In genomic region chr2:67613227-67613626, GRCh38 we compare ENCODE assay signal across 20 cellular contexts.
A peak's percentile ranks its signal among the peaks of the same experiment; 100 is the strongest.
DNase-seq lines count a peak whose midpoint lies in the region; ATAC-seq and TF ChIP-seq lines count a peak whose summit lies in the region.
"Had no signal": no experiment of that assay in that cellular context is flagged by ENCODE, and none has a peak within 500 bp of the region (broad histone marks: within the 10 kb centered on the region; RNA-seq: fewer than 3 reads in every experiment).

No MANE protein-coding gene starts in this region.

- H3K27me3 ChIP-seq in GM23338 (ENCODE audit: insufficient read depth) = no peaks in the 10 kb centered on the region
- H3K27me3 ChIP-seq in thyroid gland = no peaks in the 10 kb centered on the region

- peak; percentile 3 for DNase-seq in NCI-H1436 (lab: John Stamatoyannopoulos, UW)
- no peak for DNase-seq in NCI-H1436 treated with DMSO at 0.1 percent for 48 hours (lab: John Stamatoyannopoulos, UW)
- no peak for DNase-seq in GM23338 (ENCODE audit: low spot score)
- DNase-seq in NCI-H524 (lab: John Stamatoyannopoulos, UW) = peak; percentile 69 to 88
- no peak for DNase-seq in mesothelial cell of epicardium (ENCODE audit: low spot score in 2 of 2, unreplicated experiment in 2 of 2)
- DNase-seq in thyroid gland = no peak
- DNase-seq: 8988T; C1 segment of cervical spinal cord; CD8-positive, alpha-beta T cell; DMS153; Kasumi-1; NCI-H146; NCI-H2081; NCI-H526 treated with DMSO at 0.1 percent for 48 hours; SIG-M5; SK-N-SH; T-helper 2 cell had no signal

- H3K4me1 Mint-ChIP-seq in GM23338 (0 out of 3 replicates have a peak, but pooled peaks cover 3% of the 10 kb centered on the region), mesothelial cell of epicardium (peaks cover 9% of the 10 kb centered on the region)

- H3K27ac Mint-ChIP-seq in GM23338 (no peak overlapping the region), mesothelial cell of epicardium (peak overlapping the region; percentile 53)
- H3K27ac Mint-ChIP-seq: CD8-positive, alpha-beta T cell had no signal

- H2AFZ ChIP-seq in GM23338 = peak overlapping the region; percentile 9; the same call in 1 of the 2 replicates

- H3K36me3 ChIP-seq in GM23338 (ENCODE audit: insufficient read depth) = no peaks in the 10 kb centered on the region
- H3K36me3 ChIP-seq in thyroid gland = no peaks in the 10 kb centered on the region

- ATAC-seq in GM23338 (no peak), GM18498 (IDR thresholded peaks at IDR 0.05; ENCODE audit: unreplicated experiment) (no peak), GM21825 (IDR thresholded peaks at IDR 0.05; ENCODE audit: unreplicated experiment) (no peak)
- ATAC-seq: CD8-positive, alpha-beta T cell; Panc1 had no signal

- H3K4me1 ChIP-seq in GM23338 (ENCODE audit: insufficient read depth) = no peaks in the 10 kb centered on the region
- H3K4me1 ChIP-seq in thyroid gland = no peaks in the 10 kb centered on the region

- H3F3A ChIP-seq in GM23338 (replicated peaks; ENCODE audit: low read depth) = no peaks in the 10 kb centered on the region

- H3K36me3 Mint-ChIP-seq in GM23338 (ENCODE audit: low read depth) (no peaks in the 10 kb centered on the region), mesothelial cell of epicardium (no peaks in the 10 kb centered on the region)
- H3K36me3 Mint-ChIP-seq: CD8-positive, alpha-beta T cell had no signal

- H3K4me2 ChIP-seq in GM23338 = no peak overlapping the region
- H3K4me2 ChIP-seq: SK-N-SH had no signal

- no peaks in the 10 kb centered on the region for H3K9me3 ChIP-seq in thyroid gland
- H3K9me3 ChIP-seq: SK-N-SH had no signal

- no peak for TF ChIP-seq POLR2A in thyroid gland (IDR thresholded peaks at IDR 0.05)

- H3K4me3 Mint-ChIP-seq in GM23338 = no peak overlapping the region
- H3K4me3 Mint-ChIP-seq in mesothelial cell of epicardium = no peak overlapping the region
- H3K4me3 Mint-ChIP-seq: CD8-positive, alpha-beta T cell had no signal

- TF ChIP-seq CTCF in GM23338 (conservative IDR thresholded peaks at IDR 0.05; ENCODE audit: low read depth in 2 of 2) = no peak
- no peak for TF ChIP-seq CTCF in mesothelial cell of epicardium (IDR thresholded peaks at IDR 0.05; ENCODE audit: unreplicated experiment)
- TF ChIP-seq CTCF in thyroid gland (IDR thresholded peaks at IDR 0.05) = no peak

- H3K79me2 ChIP-seq in GM23338 (replicated peaks; ENCODE audit: insufficient read depth) = no peaks in the 10 kb centered on the region

- 19 to 44% methylated on average over 1 of the region's 1 CpG for WGBS in thyroid gland, 2 donors

- peaks cover 2% of the 10 kb centered on the region for H3K27me3 Mint-ChIP-seq in GM23338 (ENCODE audit: insufficient read depth, low read depth, poor library complexity)
- H3K27me3 Mint-ChIP-seq in mesothelial cell of epicardium (ENCODE audit: low read depth) = no peaks in the 10 kb centered on the region

- H3K9me3 Mint-ChIP-seq in GM23338 = no peaks in the 10 kb centered on the region
- H3K9me3 Mint-ChIP-seq in mesothelial cell of epicardium = peaks cover 5% of the 10 kb centered on the region
- H3K9me3 Mint-ChIP-seq: CD8-positive, alpha-beta T cell had no signal

- no peaks in the 10 kb centered on the region for H3K9me2 ChIP-seq in GM23338 (ENCODE audit: insufficient read depth)
- H3K9me2 ChIP-seq: SK-N-SH had no signal

- intact Hi-C loops in thyroid gland (cut with DNase I) = no loop called here

- H3K4me3 ChIP-seq in GM23338 = no peak overlapping the region
- no peak overlapping the region for H3K4me3 ChIP-seq in thyroid gland (replicated peaks in 1 of 3)

- H3K27ac ChIP-seq in GM23338 (ENCODE audit: low read depth) (no peak overlapping the region), thyroid gland (no peak overlapping the region)

- H4K20me1 ChIP-seq in GM23338 (replicated peaks; ENCODE audit: insufficient read depth) = 0 out of 2 replicates have a peak, but pooled peaks cover 2% of the 10 kb centered on the region

TF ChIP-seq in GM23338, 12 proteins besides CTCF, POLR2A, EP300 and RAD21:
- TF ChIP-seq, protein P1, sequence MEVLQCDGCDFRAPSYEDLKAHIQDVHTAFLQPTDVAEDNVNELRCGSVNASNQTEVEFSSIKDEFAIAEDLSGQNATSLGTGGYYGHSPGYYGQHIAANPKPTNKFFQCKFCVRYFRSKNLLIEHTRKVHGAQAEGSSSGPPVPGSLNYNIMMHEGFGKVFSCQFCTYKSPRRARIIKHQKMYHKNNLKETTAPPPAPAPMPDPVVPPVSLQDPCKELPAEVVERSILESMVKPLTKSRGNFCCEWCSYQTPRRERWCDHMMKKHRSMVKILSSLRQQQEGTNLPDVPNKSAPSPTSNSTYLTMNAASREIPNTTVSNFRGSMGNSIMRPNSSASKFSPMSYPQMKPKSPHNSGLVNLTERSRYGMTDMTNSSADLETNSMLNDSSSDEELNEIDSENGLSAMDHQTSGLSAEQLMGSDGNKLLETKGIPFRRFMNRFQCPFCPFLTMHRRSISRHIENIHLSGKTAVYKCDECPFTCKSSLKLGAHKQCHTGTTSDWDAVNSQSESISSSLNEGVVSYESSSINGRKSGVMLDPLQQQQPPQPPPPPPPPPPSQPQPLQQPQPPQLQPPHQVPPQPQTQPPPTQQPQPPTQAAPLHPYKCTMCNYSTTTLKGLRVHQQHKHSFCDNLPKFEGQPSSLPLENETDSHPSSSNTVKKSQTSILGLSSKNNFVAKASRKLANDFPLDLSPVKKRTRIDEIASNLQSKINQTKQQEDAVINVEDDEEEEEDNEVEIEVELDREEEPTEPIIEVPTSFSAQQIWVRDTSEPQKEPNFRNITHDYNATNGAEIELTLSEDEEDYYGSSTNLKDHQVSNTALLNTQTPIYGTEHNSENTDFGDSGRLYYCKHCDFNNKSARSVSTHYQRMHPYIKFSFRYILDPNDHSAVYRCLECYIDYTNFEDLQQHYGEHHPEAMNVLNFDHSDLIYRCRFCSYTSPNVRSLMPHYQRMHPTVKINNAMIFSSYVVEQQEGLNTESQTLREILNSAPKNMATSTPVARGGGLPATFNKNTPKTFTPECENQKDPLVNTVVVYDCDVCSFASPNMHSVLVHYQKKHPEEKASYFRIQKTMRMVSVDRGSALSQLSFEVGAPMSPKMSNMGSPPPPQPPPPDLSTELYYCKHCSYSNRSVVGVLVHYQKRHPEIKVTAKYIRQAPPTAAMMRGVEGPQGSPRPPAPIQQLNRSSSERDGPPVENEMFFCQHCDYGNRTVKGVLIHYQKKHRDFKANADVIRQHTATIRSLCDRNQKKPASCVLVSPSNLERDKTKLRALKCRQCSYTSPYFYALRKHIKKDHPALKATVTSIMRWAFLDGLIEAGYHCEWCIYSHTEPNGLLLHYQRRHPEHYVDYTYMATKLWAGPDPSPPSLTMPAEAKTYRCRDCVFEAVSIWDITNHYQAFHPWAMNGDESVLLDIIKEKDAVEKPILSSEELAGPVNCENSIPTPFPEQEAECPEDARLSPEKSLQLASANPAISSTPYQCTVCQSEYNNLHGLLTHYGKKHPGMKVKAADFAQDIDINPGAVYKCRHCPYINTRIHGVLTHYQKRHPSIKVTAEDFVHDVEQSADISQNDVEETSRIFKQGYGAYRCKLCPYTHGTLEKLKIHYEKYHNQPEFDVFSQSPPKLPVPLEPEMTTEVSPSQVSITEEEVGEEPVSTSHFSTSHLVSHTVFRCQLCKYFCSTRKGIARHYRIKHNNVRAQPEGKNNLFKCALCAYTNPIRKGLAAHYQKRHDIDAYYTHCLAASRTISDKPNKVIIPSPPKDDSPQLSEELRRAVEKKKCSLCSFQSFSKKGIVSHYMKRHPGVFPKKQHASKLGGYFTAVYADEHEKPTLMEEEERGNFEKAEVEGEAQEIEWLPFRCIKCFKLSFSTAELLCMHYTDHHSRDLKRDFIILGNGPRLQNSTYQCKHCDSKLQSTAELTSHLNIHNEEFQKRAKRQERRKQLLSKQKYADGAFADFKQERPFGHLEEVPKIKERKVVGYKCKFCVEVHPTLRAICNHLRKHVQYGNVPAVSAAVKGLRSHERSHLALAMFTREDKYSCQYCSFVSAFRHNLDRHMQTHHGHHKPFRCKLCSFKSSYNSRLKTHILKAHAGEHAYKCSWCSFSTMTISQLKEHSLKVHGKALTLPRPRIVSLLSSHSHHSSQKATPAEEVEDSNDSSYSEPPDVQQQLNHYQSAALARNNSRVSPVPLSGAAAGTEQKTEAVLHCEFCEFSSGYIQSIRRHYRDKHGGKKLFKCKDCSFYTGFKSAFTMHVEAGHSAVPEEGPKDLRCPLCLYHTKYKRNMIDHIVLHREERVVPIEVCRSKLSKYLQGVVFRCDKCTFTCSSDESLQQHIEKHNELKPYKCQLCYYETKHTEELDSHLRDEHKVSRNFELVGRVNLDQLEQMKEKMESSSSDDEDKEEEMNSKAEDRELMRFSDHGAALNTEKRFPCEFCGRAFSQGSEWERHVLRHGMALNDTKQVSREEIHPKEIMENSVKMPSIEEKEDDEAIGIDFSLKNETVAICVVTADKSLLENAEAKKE (CRISPR knock-in tag; IDR thresholded peaks at IDR 0.05) = no peak
- no peak for TF ChIP-seq JUNB (IDR thresholded peaks at IDR 0.05; ENCODE audit: unreplicated experiment)
- TF ChIP-seq, protein P2, sequence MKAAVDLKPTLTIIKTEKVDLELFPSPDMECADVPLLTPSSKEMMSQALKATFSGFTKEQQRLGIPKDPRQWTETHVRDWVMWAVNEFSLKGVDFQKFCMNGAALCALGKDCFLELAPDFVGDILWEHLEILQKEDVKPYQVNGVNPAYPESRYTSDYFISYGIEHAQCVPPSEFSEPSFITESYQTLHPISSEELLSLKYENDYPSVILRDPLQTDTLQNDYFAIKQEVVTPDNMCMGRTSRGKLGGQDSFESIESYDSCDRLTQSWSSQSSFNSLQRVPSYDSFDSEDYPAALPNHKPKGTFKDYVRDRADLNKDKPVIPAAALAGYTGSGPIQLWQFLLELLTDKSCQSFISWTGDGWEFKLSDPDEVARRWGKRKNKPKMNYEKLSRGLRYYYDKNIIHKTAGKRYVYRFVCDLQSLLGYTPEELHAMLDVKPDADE (IDR thresholded peaks at IDR 0.05) = no peak
- no peak for TF ChIP-seq NANOG (IDR thresholded peaks at IDR 0.05; ENCODE audit: borderline replicate concordance)
- TF ChIP-seq ZNF331 (CRISPR knock-in tag; IDR thresholded peaks at IDR 0.05; ENCODE audit: low read depth) = no peak
- no peak for TF ChIP-seq EZH2 (IDR thresholded peaks at IDR 0.05; ENCODE audit: low read depth, unreplicated experiment)
- TF ChIP-seq ZNF114 (CRISPR knock-in tag; IDR thresholded peaks at IDR 0.05) = no peak
TF ChIP-seq in GM23338: peak in this region for 0.

Comparison
In these comparisons a context has a peak if more than half of its experiments do, and no peak if none do; other contexts are left out.
1. DNase-seq: peak in NCI-H1436 (single experiment) and NCI-H524 (2 of 2); none in NCI-H1436 treated with DMSO at 0.1 percent for 48 hours (single experiment), GM23338 (single experiment), mesothelial cell of epicardium (0 of 2) and thyroid gland (0 of 2).